ENCODE assay signal across 8 cellular contexts in genomic region chrX:40945366-40945713, GRCh38.
DNase-seq lines count a peak whose midpoint lies in the region; ATAC-seq, FAIRE-seq and TF ChIP-seq lines count a peak whose summit lies in the region.

No MANE protein-coding gene starts in this region.

- TF ChIP-seq CTCF in astrocyte (IDR thresholded peaks at IDR 0.05; ENCODE audit: insufficient read depth, low read depth, low read length) (no peak), liver (IDR thresholded peaks at IDR 0.05; ENCODE audit: low read depth, low read length, missing input control) (no peak)

- peak in 1 of 2 donors; percentile 5 for TF ChIP-seq RAD21 in liver (IDR thresholded peaks at IDR 0.05)

- no peak overlapping the region for H3K4me2 ChIP-seq in astrocyte (ENCODE audit: low read length)

- no peaks in the 10 kb centered on the region for H3K27me3 ChIP-seq in astrocyte (ENCODE audit: insufficient read depth, low read length)
- no peaks in the 10 kb centered on the region for H3K27me3 ChIP-seq in liver (ENCODE audit: control insufficient read depth in 4 of 4, insufficient read depth in 4 of 4, low read length in 3 of 4)

- H3K9ac ChIP-seq in astrocyte (ENCODE audit: low read length) = no peak overlapping the region
- no peak overlapping the region for H3K9ac ChIP-seq in liver (ENCODE audit: low read depth in 1 of 2, low read length in 2 of 2)

- no peak overlapping the region for H2AFZ ChIP-seq in astrocyte (ENCODE audit: low read depth, low read length)

- peak overlapping the region; percentile 49 for H3K27ac Mint-ChIP-seq in astrocyte (ENCODE audit: unreplicated experiment)
- H3K27ac Mint-ChIP-seq in natural killer cell treated with Interleukin-12 subunit alpha and Interleukin-12 subunit beta and Interleukin-15 and Interleukin-18, amount 100 ng/mL, for 72 hours = no peak overlapping the region

- peak; percentile 61 for ATAC-seq in HG03460 (IDR thresholded peaks at IDR 0.05; ENCODE audit: unreplicated experiment)
- no peak for ATAC-seq in GM19328 (IDR thresholded peaks at IDR 0.05; ENCODE audit: unreplicated experiment)
- ATAC-seq in HG02970 (IDR thresholded peaks at IDR 0.05; ENCODE audit: low FRiP score, unreplicated experiment) = no peak
- ATAC-seq in stimulated activated naive CD8-positive, alpha-beta T cell treated with anti-CD3 and anti-CD28 coated beads, Interleukin-15, Interleukin-2, amounts not matched to agents 100 U/mL and 50 U/mL, for 24 hours = no peak
- ATAC-seq in natural killer cell treated with Interleukin-12 subunit alpha and Interleukin-12 subunit beta and Interleukin-15 and Interleukin-18, amount 100 ng/mL, for 72 hours = no peak

- peaks cover 4% of the 10 kb centered on the region for H3K4me1 ChIP-seq in astrocyte (ENCODE audit: insufficient read depth, low read length)
- peaks cover 2 to 3% (median 2%) of the 10 kb centered on the region in 4 donors for H3K4me1 ChIP-seq in liver (ENCODE audit: control insufficient read depth in 4 of 4, insufficient read depth in 4 of 4, low read length in 3 of 4)

- no peaks in the 10 kb centered on the region for H3K9me3 Mint-ChIP-seq in astrocyte (ENCODE audit: unreplicated experiment)
- no peaks in the 10 kb centered on the region for H3K9me3 Mint-ChIP-seq in natural killer cell treated with Interleukin-12 subunit alpha and Interleukin-12 subunit beta and Interleukin-15 and Interleukin-18, amount 100 ng/mL, for 72 hours

- H3K9me3 ChIP-seq in astrocyte (ENCODE audit: insufficient read depth, low read depth, low read length) (no peaks in the 10 kb centered on the region), liver (ENCODE audit: control insufficient read depth in 4 of 4, low read length in 3 of 4) (no peaks in the 10 kb centered on the region)

- FAIRE-seq in astrocyte (lab: Jason Lieb, UNC) = peak; percentile 71

- peaks cover 11% of the 10 kb centered on the region for H3K4me1 Mint-ChIP-seq in astrocyte (ENCODE audit: low read depth, unreplicated experiment)
- no peaks in the 10 kb centered on the region for H3K4me1 Mint-ChIP-seq in natural killer cell treated with Interleukin-12 subunit alpha and Interleukin-12 subunit beta and Interleukin-15 and Interleukin-18, amount 100 ng/mL, for 72 hours (ENCODE audit: low read depth in 2 of 2)

- H3K79me2 ChIP-seq in astrocyte (ENCODE audit: insufficient read depth, low read length) = no peaks in the 10 kb centered on the region

- H3K27ac ChIP-seq in astrocyte (ENCODE audit: low read depth, low read length) (peak overlapping the region; percentile 44), liver (ENCODE audit: low read depth in 1 of 2, low read length in 2 of 2) (peak overlapping the region; percentile 46 to 51)

- H3K4me3 Mint-ChIP-seq in astrocyte (ENCODE audit: unreplicated experiment) = no peak overlapping the region
- no peak overlapping the region for H3K4me3 Mint-ChIP-seq in natural killer cell treated with Interleukin-12 subunit alpha and Interleukin-12 subunit beta and Interleukin-15 and Interleukin-18, amount 100 ng/mL, for 72 hours

- H3K27me3 Mint-ChIP-seq in astrocyte (ENCODE audit: low read depth, unreplicated experiment) = no peaks in the 10 kb centered on the region
- H3K27me3 Mint-ChIP-seq in natural killer cell treated with Interleukin-12 subunit alpha and Interleukin-12 subunit beta and Interleukin-15 and Interleukin-18, amount 100 ng/mL, for 72 hours = peaks cover 0 to 12% of the 10 kb centered on the region in 2 donors

- H3K36me3 Mint-ChIP-seq in astrocyte (ENCODE audit: low read depth, unreplicated experiment) = no peaks in the 10 kb centered on the region
- no peaks in the 10 kb centered on the region for H3K36me3 Mint-ChIP-seq in natural killer cell treated with Interleukin-12 subunit alpha and Interleukin-12 subunit beta and Interleukin-15 and Interleukin-18, amount 100 ng/mL, for 72 hours

- 3% methylated on average over 5 of the region's 5 CpGs for WGBS in liver

- no peaks in the 10 kb centered on the region for H4K20me1 ChIP-seq in astrocyte (ENCODE audit: insufficient read depth, low read length)

- no peak overlapping the region for H3K4me3 ChIP-seq in astrocyte (ENCODE audit: insufficient read depth, low read depth, low read length)
- no peak overlapping the region for H3K4me3 ChIP-seq in liver (ENCODE audit: low read depth in 1 of 3, low read length in 3 of 3)

- H3K36me3 ChIP-seq in astrocyte (ENCODE audit: insufficient read depth, low read length) (no peaks in the 10 kb centered on the region), liver (ENCODE audit: control insufficient read depth in 4 of 4, insufficient read depth in 3 of 4, low read depth in 1 of 4, low read length in 3 of 4) (no peaks in the 10 kb centered on the region)

- peak; percentile 75 for DNase-seq in Daoy (ENCODE audit: low read depth)
- peak; percentile 84 for DNase-seq in astrocyte (ENCODE audit: low read depth)
- DNase-seq in stimulated activated naive CD8-positive, alpha-beta T cell treated with anti-CD3 and anti-CD28 coated beads, Interleukin-15, Interleukin-2, amounts not matched to agents 100 U/mL and 50 U/mL, for 24 hours = no peak
- DNase-seq in natural killer cell treated with Interleukin-12 subunit alpha and Interleukin-12 subunit beta and Interleukin-15 and Interleukin-18, amount 100 ng/mL, for 72 hours (ENCODE audit: low spot score) = no peak

TF ChIP-seq in liver, 16 proteins besides CTCF, POLR2A, EP300 and RAD21:
- TF ChIP-seq REST (IDR thresholded peaks at IDR 0.05) (no peak), ATF3 (IDR thresholded peaks at IDR 0.05) (peak; percentile 50), ZBTB33 (IDR thresholded peaks at IDR 0.05) (no peak), HNF4G (IDR thresholded peaks at IDR 0.05) (no peak), EGR1 (IDR thresholded peaks at IDR 0.05; ENCODE audit: low read depth in 2 of 2) (no peak), MAX (IDR thresholded peaks at IDR 0.05) (no peak), YY1 (IDR thresholded peaks at IDR 0.05) (no peak), HNF4A (conservative IDR thresholded peaks at IDR 0.05) (peak; percentile 34 to 41), RXRA (IDR thresholded peaks at IDR 0.05) (peak in 1 of 2 donors; percentile 15), SP1 (IDR thresholded peaks at IDR 0.05) (peak; percentile 10), TAF1 (conservative IDR thresholded peaks at IDR 0.05) (no peak), FOXA2 (IDR thresholded peaks at IDR 0.05) (no peak), JUND (IDR thresholded peaks at IDR 0.05) (peak; percentile 68 to 89), FOXA1 (IDR thresholded peaks at IDR 0.05) (no peak), NR2F2 (IDR thresholded peaks at IDR 0.05) (no peak), GABPA (IDR thresholded peaks at IDR 0.05 in 1 of 2, conservative IDR thresholded peaks at IDR 0.05 in 1 of 2) (no peak)

Comparison
In these comparisons a context has a peak if more than half of its experiments do, and no peak if none do; other contexts are left out.
1. DNase-seq: peak in Daoy (single experiment) and astrocyte (single experiment); none in stimulated activated naive CD8-positive, alpha-beta T cell treated with anti-CD3 and anti-CD28 coated beads, Interleukin-15, Interleukin-2, amounts not matched to agents 100 U/mL and 50 U/mL, for 24 hours (single experiment) and natural killer cell treated with Interleukin-12 subunit alpha and Interleukin-12 subunit beta and Interleukin-15 and Interleukin-18, amount 100 ng/mL, for 72 hours (single experiment).